6 cellular contexts compared by ENCODE assay signal in the genomic region with DNA sequence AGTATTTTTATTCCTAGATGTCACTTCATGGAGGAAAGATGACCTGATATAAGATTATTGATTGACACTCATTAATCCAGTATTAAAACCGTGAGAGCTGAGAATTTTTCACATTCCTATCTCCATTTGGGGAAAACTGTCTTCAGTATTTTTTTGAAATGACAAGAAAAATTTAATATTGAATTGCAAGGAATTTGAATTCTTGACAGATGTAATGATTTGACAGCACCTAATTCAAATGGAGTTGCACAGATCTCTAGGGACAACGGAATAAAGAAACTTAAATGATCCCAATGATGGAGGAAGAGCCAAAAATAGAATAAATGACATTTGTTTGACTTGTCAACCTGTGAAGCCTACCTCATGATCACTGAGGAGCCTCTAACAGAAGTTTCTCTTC.
"Had no signal": no experiment of that assay in that cellular context is flagged by ENCODE, and none has a peak within 500 bp of the region (broad histone marks: within the 10 kb centered on the region; RNA-seq: fewer than 3 reads in every experiment).

No MANE protein-coding gene starts in this region.

- ATAC-seq: HepG2, K562 had no signal

- DNase-seq: IMR-90, KBM-7, KG1 had no signal

- H3K4me3 ChIP-seq: K562 had no signal

- H3K27ac ChIP-seq: HL-60 had no signal

- FAIRE-seq: HepG2, K562 had no signal
